Comparison of ENCODE assay signal across 1 cellular context in genomic region chr3:44861412-44862220, GRCh38.
TF ChIP-seq lines count a peak whose summit lies in the region.

TSS of gene TMEM42 (plus strand) at chr3:44861912. CDS start at chr3:44861925, 13 bp downstream.

TF ChIP-seq in GM12878, 131 proteins besides CTCF, POLR2A, EP300 and RAD21 (continued from another document and continues in another):
- TF ChIP-seq, protein P1, sequence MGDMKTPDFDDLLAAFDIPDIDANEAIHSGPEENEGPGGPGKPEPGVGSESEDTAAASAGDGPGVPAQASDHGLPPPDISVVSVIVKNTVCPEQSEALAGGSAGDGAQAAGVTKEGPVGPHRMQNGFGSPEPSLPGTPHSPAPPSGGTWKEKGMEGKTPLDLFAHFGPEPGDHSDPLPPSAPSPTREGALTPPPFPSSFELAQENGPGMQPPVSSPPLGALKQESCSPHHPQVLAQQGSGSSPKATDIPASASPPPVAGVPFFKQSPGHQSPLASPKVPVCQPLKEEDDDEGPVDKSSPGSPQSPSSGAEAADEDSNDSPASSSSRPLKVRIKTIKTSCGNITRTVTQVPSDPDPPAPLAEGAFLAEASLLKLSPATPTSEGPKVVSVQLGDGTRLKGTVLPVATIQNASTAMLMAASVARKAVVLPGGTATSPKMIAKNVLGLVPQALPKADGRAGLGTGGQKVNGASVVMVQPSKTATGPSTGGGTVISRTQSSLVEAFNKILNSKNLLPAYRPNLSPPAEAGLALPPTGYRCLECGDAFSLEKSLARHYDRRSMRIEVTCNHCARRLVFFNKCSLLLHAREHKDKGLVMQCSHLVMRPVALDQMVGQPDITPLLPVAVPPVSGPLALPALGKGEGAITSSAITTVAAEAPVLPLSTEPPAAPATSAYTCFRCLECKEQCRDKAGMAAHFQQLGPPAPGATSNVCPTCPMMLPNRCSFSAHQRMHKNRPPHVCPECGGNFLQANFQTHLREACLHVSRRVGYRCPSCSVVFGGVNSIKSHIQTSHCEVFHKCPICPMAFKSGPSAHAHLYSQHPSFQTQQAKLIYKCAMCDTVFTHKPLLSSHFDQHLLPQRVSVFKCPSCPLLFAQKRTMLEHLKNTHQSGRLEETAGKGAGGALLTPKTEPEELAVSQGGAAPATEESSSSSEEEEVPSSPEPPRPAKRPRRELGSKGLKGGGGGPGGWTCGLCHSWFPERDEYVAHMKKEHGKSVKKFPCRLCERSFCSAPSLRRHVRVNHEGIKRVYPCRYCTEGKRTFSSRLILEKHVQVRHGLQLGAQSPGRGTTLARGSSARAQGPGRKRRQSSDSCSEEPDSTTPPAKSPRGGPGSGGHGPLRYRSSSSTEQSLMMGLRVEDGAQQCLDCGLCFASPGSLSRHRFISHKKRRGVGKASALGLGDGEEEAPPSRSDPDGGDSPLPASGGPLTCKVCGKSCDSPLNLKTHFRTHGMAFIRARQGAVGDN (IDR thresholded peaks at IDR 0.05), result peak; percentile 83
- TF ChIP-seq, protein P2, sequence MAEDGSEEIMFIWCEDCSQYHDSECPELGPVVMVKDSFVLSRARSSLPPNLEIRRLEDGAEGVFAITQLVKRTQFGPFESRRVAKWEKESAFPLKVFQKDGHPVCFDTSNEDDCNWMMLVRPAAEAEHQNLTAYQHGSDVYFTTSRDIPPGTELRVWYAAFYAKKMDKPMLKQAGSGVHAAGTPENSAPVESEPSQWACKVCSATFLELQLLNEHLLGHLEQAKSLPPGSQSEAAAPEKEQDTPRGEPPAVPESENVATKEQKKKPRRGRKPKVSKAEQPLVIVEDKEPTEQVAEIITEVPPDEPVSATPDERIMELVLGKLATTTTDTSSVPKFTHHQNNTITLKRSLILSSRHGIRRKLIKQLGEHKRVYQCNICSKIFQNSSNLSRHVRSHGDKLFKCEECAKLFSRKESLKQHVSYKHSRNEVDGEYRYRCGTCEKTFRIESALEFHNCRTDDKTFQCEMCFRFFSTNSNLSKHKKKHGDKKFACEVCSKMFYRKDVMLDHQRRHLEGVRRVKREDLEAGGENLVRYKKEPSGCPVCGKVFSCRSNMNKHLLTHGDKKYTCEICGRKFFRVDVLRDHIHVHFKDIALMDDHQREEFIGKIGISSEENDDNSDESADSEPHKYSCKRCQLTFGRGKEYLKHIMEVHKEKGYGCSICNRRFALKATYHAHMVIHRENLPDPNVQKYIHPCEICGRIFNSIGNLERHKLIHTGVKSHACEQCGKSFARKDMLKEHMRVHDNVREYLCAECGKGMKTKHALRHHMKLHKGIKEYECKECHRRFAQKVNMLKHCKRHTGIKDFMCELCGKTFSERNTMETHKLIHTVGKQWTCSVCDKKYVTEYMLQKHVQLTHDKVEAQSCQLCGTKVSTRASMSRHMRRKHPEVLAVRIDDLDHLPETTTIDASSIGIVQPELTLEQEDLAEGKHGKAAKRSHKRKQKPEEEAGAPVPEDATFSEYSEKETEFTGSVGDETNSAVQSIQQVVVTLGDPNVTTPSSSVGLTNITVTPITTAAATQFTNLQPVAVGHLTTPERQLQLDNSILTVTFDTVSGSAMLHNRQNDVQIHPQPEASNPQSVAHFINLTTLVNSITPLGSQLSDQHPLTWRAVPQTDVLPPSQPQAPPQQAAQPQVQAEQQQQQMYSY (CRISPR knock-in tag; IDR thresholded peaks at IDR 0.05), result no peak
- TF ChIP-seq NR2F1 (conservative IDR thresholded peaks at IDR 0.05), result peak; percentile 81
- TF ChIP-seq SMARCA5 (IDR thresholded peaks at IDR 0.05), result no peak
- TF ChIP-seq, protein P3, sequence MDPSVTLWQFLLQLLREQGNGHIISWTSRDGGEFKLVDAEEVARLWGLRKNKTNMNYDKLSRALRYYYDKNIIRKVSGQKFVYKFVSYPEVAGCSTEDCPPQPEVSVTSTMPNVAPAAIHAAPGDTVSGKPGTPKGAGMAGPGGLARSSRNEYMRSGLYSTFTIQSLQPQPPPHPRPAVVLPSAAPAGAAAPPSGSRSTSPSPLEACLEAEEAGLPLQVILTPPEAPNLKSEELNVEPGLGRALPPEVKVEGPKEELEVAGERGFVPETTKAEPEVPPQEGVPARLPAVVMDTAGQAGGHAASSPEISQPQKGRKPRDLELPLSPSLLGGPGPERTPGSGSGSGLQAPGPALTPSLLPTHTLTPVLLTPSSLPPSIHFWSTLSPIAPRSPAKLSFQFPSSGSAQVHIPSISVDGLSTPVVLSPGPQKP (IDR thresholded peaks at IDR 0.05; ENCODE audit: low read depth, low read length), result 0 out of 2 replicates have a peak, but pooled peaks have one; percentile 26
- no peak for TF ChIP-seq RUNX3 (IDR thresholded peaks at IDR 0.05; ENCODE audit: low read length)
- no peak for TF ChIP-seq HDGF (IDR thresholded peaks at IDR 0.05)
- no peak for TF ChIP-seq ZNF384 (IDR thresholded peaks at IDR 0.05; ENCODE audit: borderline replicate concordance, low read depth, low read length)
- TF ChIP-seq, protein P4, sequence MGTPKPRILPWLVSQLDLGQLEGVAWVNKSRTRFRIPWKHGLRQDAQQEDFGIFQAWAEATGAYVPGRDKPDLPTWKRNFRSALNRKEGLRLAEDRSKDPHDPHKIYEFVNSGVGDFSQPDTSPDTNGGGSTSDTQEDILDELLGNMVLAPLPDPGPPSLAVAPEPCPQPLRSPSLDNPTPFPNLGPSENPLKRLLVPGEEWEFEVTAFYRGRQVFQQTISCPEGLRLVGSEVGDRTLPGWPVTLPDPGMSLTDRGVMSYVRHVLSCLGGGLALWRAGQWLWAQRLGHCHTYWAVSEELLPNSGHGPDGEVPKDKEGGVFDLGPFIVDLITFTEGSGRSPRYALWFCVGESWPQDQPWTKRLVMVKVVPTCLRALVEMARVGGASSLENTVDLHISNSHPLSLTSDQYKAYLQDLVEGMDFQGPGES (IDR thresholded peaks at IDR 0.05), result no peak
- TF ChIP-seq MTA3 (IDR thresholded peaks at IDR 0.05; ENCODE audit: borderline replicate concordance, low read length), result no peak
- peak; percentile 89 for TF ChIP-seq CREM (IDR thresholded peaks at IDR 0.05; ENCODE audit: low read depth)
- TF ChIP-seq, protein P5, sequence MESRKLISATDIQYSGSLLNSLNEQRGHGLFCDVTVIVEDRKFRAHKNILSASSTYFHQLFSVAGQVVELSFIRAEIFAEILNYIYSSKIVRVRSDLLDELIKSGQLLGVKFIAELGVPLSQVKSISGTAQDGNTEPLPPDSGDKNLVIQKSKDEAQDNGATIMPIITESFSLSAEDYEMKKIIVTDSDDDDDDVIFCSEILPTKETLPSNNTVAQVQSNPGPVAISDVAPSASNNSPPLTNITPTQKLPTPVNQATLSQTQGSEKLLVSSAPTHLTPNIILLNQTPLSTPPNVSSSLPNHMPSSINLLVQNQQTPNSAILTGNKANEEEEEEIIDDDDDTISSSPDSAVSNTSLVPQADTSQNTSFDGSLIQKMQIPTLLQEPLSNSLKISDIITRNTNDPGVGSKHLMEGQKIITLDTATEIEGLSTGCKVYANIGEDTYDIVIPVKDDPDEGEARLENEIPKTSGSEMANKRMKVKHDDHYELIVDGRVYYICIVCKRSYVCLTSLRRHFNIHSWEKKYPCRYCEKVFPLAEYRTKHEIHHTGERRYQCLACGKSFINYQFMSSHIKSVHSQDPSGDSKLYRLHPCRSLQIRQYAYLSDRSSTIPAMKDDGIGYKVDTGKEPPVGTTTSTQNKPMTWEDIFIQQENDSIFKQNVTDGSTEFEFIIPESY (IDR thresholded peaks at IDR 0.05), result no peak
- no peak for TF ChIP-seq ZNF592 (IDR thresholded peaks at IDR 0.05)
- no peak for TF ChIP-seq REST (IDR thresholded peaks at IDR 0.05; ENCODE audit: low read depth, low read length)
- TF ChIP-seq SIX5 (IDR thresholded peaks at IDR 0.05; ENCODE audit: low read depth, low read length, severe bottlenecking), result no peak
- TF ChIP-seq NFXL1 (IDR thresholded peaks at IDR 0.05; ENCODE audit: borderline replicate concordance), result no peak
- TF ChIP-seq, protein P6, sequence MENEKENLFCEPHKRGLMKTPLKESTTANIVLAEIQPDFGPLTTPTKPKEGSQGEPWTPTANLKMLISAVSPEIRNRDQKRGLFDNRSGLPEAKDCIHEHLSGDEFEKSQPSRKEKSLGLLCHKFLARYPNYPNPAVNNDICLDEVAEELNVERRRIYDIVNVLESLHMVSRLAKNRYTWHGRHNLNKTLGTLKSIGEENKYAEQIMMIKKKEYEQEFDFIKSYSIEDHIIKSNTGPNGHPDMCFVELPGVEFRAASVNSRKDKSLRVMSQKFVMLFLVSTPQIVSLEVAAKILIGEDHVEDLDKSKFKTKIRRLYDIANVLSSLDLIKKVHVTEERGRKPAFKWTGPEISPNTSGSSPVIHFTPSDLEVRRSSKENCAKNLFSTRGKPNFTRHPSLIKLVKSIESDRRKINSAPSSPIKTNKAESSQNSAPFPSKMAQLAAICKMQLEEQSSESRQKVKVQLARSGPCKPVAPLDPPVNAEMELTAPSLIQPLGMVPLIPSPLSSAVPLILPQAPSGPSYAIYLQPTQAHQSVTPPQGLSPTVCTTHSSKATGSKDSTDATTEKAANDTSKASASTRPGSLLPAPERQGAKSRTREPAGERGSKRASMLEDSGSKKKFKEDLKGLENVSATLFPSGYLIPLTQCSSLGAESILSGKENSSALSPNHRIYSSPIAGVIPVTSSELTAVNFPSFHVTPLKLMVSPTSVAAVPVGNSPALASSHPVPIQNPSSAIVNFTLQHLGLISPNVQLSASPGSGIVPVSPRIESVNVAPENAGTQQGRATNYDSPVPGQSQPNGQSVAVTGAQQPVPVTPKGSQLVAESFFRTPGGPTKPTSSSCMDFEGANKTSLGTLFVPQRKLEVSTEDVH (IDR thresholded peaks at IDR 0.05; ENCODE audit: low read depth, partially characterized antibody), result no peak
- TF ChIP-seq SMAD1 (IDR thresholded peaks at IDR 0.05; ENCODE audit: low read depth, partially characterized antibody), result no peak
- no peak for TF ChIP-seq FOXM1 (IDR thresholded peaks at IDR 0.05; ENCODE audit: low read depth, low read length)
- peak; percentile 91 to 97 for TF ChIP-seq BHLHE40 (IDR thresholded peaks at IDR 0.05; ENCODE audit: borderline replicate concordance in 1 of 2, low read depth in 2 of 2, low read length in 1 of 2)
- TF ChIP-seq TARDBP (IDR thresholded peaks at IDR 0.05; ENCODE audit: borderline replicate concordance), result no peak
- peak; percentile 91; the same call in 1 of the 2 replicates for TF ChIP-seq RB1 (IDR thresholded peaks at IDR 0.05; ENCODE audit: borderline replicate concordance)
- peak; percentile 62; the same call in 1 of the 2 replicates for TF ChIP-seq CHD2 (IDR thresholded peaks at IDR 0.05; ENCODE audit: borderline replicate concordance, low read depth, low read length)
- TF ChIP-seq SIN3A (IDR thresholded peaks at IDR 0.05; ENCODE audit: low read depth, low read length), result peak; percentile 58; the same call in 1 of the 2 replicates
- no peak for TF ChIP-seq NFIC (IDR thresholded peaks at IDR 0.05; ENCODE audit: low read depth, low read length)
